Comparison of ENCODE assay signal across 8 cellular contexts in genomic region chr19:7507884-7508283, GRCh38. TPM values are rescaled to one million over a fixed set of nuclear protein-coding genes. Genes with fewer than 3 reads are reported as not detected.
DNase-seq lines count a peak whose midpoint lies in the region; ATAC-seq and TF ChIP-seq lines count a peak whose summit lies in the region.

No MANE protein-coding gene starts in this region.

- TF ChIP-seq CTCF in RWPE1 (conservative IDR thresholded peaks at IDR 0.05; ENCODE audit: low read depth) (no peak), ovary (IDR thresholded peaks at IDR 0.05) (no peak)

- POLR2A ChIA-PET in RWPE1 (lab: Yijun Ruan, JAX; ENCODE audit: low non-redundant PET): no interaction called here

- no peak for TF ChIP-seq EP300 in ovary (IDR thresholded peaks at IDR 0.05)

- H3K9me3 ChIP-seq in ovary: no peaks in the 10 kb centered on the region

- CTCF ChIA-PET in RWPE1 (lab: Yijun Ruan, JAX): no interaction called here

- no peaks in the 10 kb centered on the region for H3K27me3 ChIP-seq in ovary

- H3K27ac ChIP-seq in RWPE1: peak overlapping the region; percentile 71
- H3K27ac ChIP-seq in ovary: no peak overlapping the region

- intact Hi-C loops in ovary (cut with DNase I): no loop called here

- TF ChIP-seq POLR2A in ovary (IDR thresholded peaks at IDR 0.05): no peak

- DNase-seq in activated T-cell treated with anti-CD3 and anti-CD28 coated beads for 48 hours (ENCODE audit: low read depth) (peak; percentile 38), RWPE1 (ENCODE audit: low spot score) (peak; percentile 85), ovary (peak; percentile 60 to 84 (median 64)), NCI-H1105 treated with DMSO at 0.1 percent for 48 hours (lab: John Stamatoyannopoulos, UW) (no peak)
- DNase-seq in activated T-cell treated with anti-CD3 and anti-CD28 coated beads, Interleukin-2, amount 50 U/mL, for 1 hour: no peak
- DNase-seq in activated naive CD4-positive, alpha-beta T cell (lab: John Stamatoyannopoulos, UW): no peak

- ATAC-seq in esophagus mucosa: peak; percentile 69
- no peak for ATAC-seq in HG02884 (IDR thresholded peaks at IDR 0.05; ENCODE audit: unreplicated experiment)

- WGBS in ovary, 3 donors: 35 to 49% (median 44%) methylated on average over 11 of the region's 11 CpGs

- no peaks in the 10 kb centered on the region for H3K36me3 ChIP-seq in ovary

- H3K4me3 ChIP-seq in ovary: no peak overlapping the region

- H3K4me1 ChIP-seq in ovary (ENCODE audit: insufficient read depth): peaks cover 4% of the 10 kb centered on the region

RNA-seq across cellular contexts. Expression of gene ZNF358, which starts 8.0 kb away (rescaled TPM):
- total RNA-seq in esophagus mucosa (11.2 TPM), ovary (100 to 1,000 TPM in 2 of 7 donors, 10 to 100 TPM in 5; 55.0 to 112 (median 88.2) TPM)
- 10 to 100 TPM in 1 of 2 donors, 1 to 10 TPM in 1; 9.2 to 91.7 TPM for polyA plus RNA-seq in ovary

RNA-seq across cellular contexts. Expression of gene MCOLN1, which starts 14.5 kb away (rescaled TPM):
- total RNA-seq in esophagus mucosa (9.2 TPM), ovary (10 to 100 TPM in 6 of 7 donors, 1 to 10 TPM in 1; 9.2 to 18.9 (median 13.6) TPM)
- 10 to 100 TPM in 1 of 2 donors, 1 to 10 TPM in 1; 6.1 to 20.4 TPM for polyA plus RNA-seq in ovary

RNA-seq across cellular contexts. Expression of gene PEX11G, which starts 19.0 kb away (rescaled TPM):
- total RNA-seq in esophagus mucosa: 4.8 TPM
- 1 to 10 TPM; 2.8 to 5.1 (median 3.7) TPM for total RNA-seq in ovary
- polyA plus RNA-seq in ovary: 1 to 10 TPM in 1 of 2 donors, under 1 TPM in 1; 0.40 to 6.0 TPM

RNA-seq across cellular contexts. Expression of gene PNPLA6, which starts 27.6 kb away (rescaled TPM):
- 48.1 TPM for total RNA-seq in esophagus mucosa
- 10 to 100 TPM; 31.0 to 69.1 (median 60.1) TPM for total RNA-seq in ovary
- polyA plus RNA-seq in ovary: 10 to 100 TPM; 19.0 to 30.6 TPM

Comparison
In these comparisons a context has a peak if more than half of its experiments do, and no peak if none do; other contexts are left out.
1. DNase-seq: peak in activated T-cell treated with anti-CD3 and anti-CD28 coated beads for 48 hours (single experiment), RWPE1 (single experiment) and ovary (5 of 5); none in activated T-cell treated with anti-CD3 and anti-CD28 coated beads, Interleukin-2, amount 50 U/mL, for 1 hour (single experiment), NCI-H1105 treated with DMSO at 0.1 percent for 48 hours (single experiment) and activated naive CD4-positive, alpha-beta T cell (0 of 4).